23 cellular contexts compared by ENCODE assay signal in the genomic region with DNA sequence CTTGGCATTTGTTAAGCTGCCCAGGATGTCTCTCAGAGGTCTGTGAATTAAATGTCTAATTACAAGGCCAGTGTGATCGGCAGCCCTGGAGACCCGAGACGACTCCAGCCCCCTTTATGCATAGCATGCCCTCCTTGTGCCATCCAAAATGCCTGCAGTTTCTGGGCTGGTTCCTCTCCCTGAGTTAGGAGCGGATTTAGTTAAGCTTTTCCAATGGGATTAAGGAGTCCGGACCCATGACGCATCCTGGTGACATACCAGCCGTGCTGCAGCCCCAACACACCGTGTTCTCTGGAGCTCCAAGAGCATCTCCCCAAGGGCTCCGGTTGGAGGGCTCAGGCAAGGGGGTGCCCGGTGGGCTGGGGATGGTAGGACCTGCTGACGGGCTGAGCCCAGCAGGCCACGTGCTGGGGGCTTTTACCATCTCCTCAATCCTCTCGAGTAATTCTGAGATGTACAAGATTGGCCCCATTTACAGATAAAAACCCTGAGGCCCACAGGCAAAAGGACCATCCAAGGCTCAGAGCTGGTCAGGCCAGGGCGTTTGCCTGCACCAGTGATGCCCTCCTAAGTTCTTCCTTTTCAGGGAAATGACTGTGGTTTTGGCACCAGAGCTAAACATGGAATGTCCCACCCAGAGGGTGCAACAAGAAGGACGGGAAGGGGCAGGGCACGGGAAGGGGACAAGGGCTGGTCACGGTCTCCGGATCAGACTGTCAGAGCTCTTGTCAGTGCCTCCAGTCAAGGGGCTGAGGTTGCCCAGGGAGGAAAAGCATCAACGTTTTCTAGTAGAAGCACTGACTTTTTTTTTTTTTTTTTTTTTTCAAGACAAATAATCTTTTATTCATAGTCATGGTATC.
"Had no signal": no experiment of that assay in that cellular context is flagged by ENCODE, and none has a peak within 500 bp of the region (broad histone marks: within the 10 kb centered on the region; RNA-seq: fewer than 3 reads in every experiment).

No MANE protein-coding gene starts in this region.

- ATAC-seq: activated T-cell treated with anti-CD3 and anti-CD28 coated beads, Interleukin-2, amount 50 U/mL, for 72 hours; heart right ventricle; left lobe of liver; naive thymus-derived CD8-positive, alpha-beta T cell; psoas muscle; stimulated activated naive B cell treated with anti-CD40 and anti-IgM and Interleukin-4, amounts not matched to agents 10 μg/mL and 1 μg/mL and 100 μg/mL, for 72 hours; T-cell had no signal

- H3K27ac ChIP-seq: coronary artery, epithelial cell of prostate, heart right ventricle, ovary, psoas muscle, right atrium auricular region, skin epidermis, vagina had no signal

- H3K36me3 Mint-ChIP-seq: activated CD4-positive, alpha-beta memory T cell treated with anti-CD3 and anti-CD28 coated beads for 36 hours; activated naive CD8-positive, alpha-beta T cell treated with anti-CD3 and anti-CD28 coated beads, Interleukin-2, amount 10 ng/mL, durations not matched to agents 7 days and 5 days; mesothelial cell of epicardium; T-cell had no signal

- H3K27me3 Mint-ChIP-seq: activated CD4-positive, alpha-beta memory T cell treated with anti-CD3 and anti-CD28 coated beads for 36 hours had no signal

- H3K9me3 ChIP-seq: ovary, psoas muscle, right atrium auricular region, vagina had no signal

- H3K4me3 ChIP-seq: coronary artery, heart right ventricle, ovary, psoas muscle, right atrium auricular region, skin epidermis, vagina had no signal

- H3K4me3 Mint-ChIP-seq: activated CD4-positive, alpha-beta memory T cell treated with anti-CD3 and anti-CD28 coated beads for 36 hours; activated naive CD4-positive, alpha-beta T cell treated with anti-CD3 and anti-CD28 coated beads for 36 hours; activated naive CD8-positive, alpha-beta T cell treated with anti-CD3 and anti-CD28 coated beads, Interleukin-2, amount 10 ng/mL, durations not matched to agents 7 days and 5 days; activated T-cell treated with anti-CD3 and anti-CD28 coated beads, Interleukin-2, amount 50 U/mL, for 72 hours; mesothelial cell of epicardium; naive thymus-derived CD8-positive, alpha-beta T cell; stimulated activated naive B cell treated with anti-CD40 and anti-IgM and Interleukin-4, amounts not matched to agents 10 μg/mL and 1 μg/mL and 100 μg/mL, for 72 hours; T-cell had no signal

- H3K27ac Mint-ChIP-seq: activated CD4-positive, alpha-beta memory T cell treated with anti-CD3 and anti-CD28 coated beads for 36 hours; activated naive CD4-positive, alpha-beta T cell treated with anti-CD3 and anti-CD28 coated beads for 36 hours; activated naive CD8-positive, alpha-beta T cell treated with anti-CD3 and anti-CD28 coated beads, Interleukin-2, amount 10 ng/mL, durations not matched to agents 7 days and 5 days; activated T-cell treated with anti-CD3 and anti-CD28 coated beads, Interleukin-2, amount 50 U/mL, for 72 hours; mesothelial cell of epicardium; naive thymus-derived CD8-positive, alpha-beta T cell; stimulated activated naive B cell treated with anti-CD40 and anti-IgM and Interleukin-4, amounts not matched to agents 10 μg/mL and 1 μg/mL and 100 μg/mL, for 72 hours; T-cell had no signal

- DNase-seq: activated CD4-positive, alpha-beta memory T cell treated with anti-CD3 and anti-CD28 coated beads for 36 hours; activated CD4-positive, alpha-beta T cell treated with anti-CD3 and anti-CD28 coated beads for 48 hours; activated CD4-positive, CD25-positive, alpha-beta regulatory T cell; activated effector memory CD4-positive, alpha-beta T cell treated with Interleukin-2 at 50 U/mL for 16 hours; activated naive CD4-positive, alpha-beta T cell treated with anti-CD3 and anti-CD28 coated beads for 36 hours; activated naive CD8-positive, alpha-beta T cell treated with anti-CD3 and anti-CD28 coated beads, Interleukin-2, amount 10 ng/mL, durations not matched to agents 7 days and 5 days; activated T-cell treated with anti-CD3 and anti-CD28 coated beads, Interleukin-2, amount 50 U/mL, for 72 hours; amniotic stem cell; mammary epithelial cell; naive thymus-derived CD8-positive, alpha-beta T cell; ovary; stimulated activated naive B cell treated with anti-CD40 and anti-IgM and Interleukin-4, amounts not matched to agents 10 μg/mL and 1 μg/mL and 100 μg/mL, for 72 hours; T-cell; trophoblast cell had no signal

- H3K27me3 ChIP-seq: heart right ventricle, ovary, right atrium auricular region, vagina had no signal

- H3K4me1 Mint-ChIP-seq: activated naive CD8-positive, alpha-beta T cell treated with anti-CD3 and anti-CD28 coated beads, Interleukin-2, amount 10 ng/mL, durations not matched to agents 7 days and 5 days; stimulated activated naive B cell treated with anti-CD40 and anti-IgM and Interleukin-4, amounts not matched to agents 10 μg/mL and 1 μg/mL and 100 μg/mL, for 72 hours; T-cell had no signal

- H3K4me1 ChIP-seq: psoas muscle, right atrium auricular region had no signal

- H3K36me3 ChIP-seq: heart right ventricle, ovary, right atrium auricular region, vagina had no signal
